In genomic region chr16:14015461-14015860, GRCh38 we compare ENCODE assay signal across 13 cellular contexts. TPM values are rescaled to one million over a fixed set of nuclear protein-coding genes. Genes with fewer than 3 reads are reported as not detected.
DNase-seq lines count a peak whose midpoint lies in the region; ATAC-seq, FAIRE-seq and TF ChIP-seq lines count a peak whose summit lies in the region.
"Had no signal": no experiment of that assay in that cellular context is flagged by ENCODE, and none has a peak within 500 bp of the region (broad histone marks: within the 10 kb centered on the region; RNA-seq: fewer than 3 reads in every experiment).

No MANE protein-coding gene starts in this region.

- H3K36me3 ChIP-seq in ACC112 (ENCODE audit: insufficient read depth, low read length): no peaks in the 10 kb centered on the region
- no peaks in the 10 kb centered on the region for H3K36me3 ChIP-seq in astrocyte (ENCODE audit: insufficient read depth, low read length)
- no peaks in the 10 kb centered on the region for H3K36me3 ChIP-seq in sigmoid colon

- WGBS in right cardiac atrium: 53% methylated on average over 11 of the region's 11 CpGs
- WGBS in sigmoid colon, 2 donors: 63 to 80% methylated on average over 11 of the region's 11 CpGs

- no peak for TF ChIP-seq EP300 in sigmoid colon (IDR thresholded peaks at IDR 0.05)

- peak overlapping the region; percentile 54 for H3K27ac Mint-ChIP-seq in astrocyte (ENCODE audit: unreplicated experiment)
- H3K27ac Mint-ChIP-seq: activated naive CD4-positive, alpha-beta T cell treated with anti-CD3 and anti-CD28 coated beads, Interleukin-2, amount 10 ng/mL, durations not matched to agents 7 days and 5 days had no signal

- no peaks in the 10 kb centered on the region for H3K9me3 ChIP-seq in astrocyte (ENCODE audit: insufficient read depth, low read depth, low read length)
- no peaks in the 10 kb centered on the region for H3K9me3 ChIP-seq in right cardiac atrium (ENCODE audit: control insufficient read depth, low read length)
- no peaks in the 10 kb centered on the region for H3K9me3 ChIP-seq in sigmoid colon

- H3K27me3 Mint-ChIP-seq in astrocyte (ENCODE audit: low read depth, unreplicated experiment): no peaks in the 10 kb centered on the region

- TF ChIP-seq CTCF in astrocyte (IDR thresholded peaks at IDR 0.05; ENCODE audit: insufficient read depth, low read depth, low read length): no peak
- no peak for TF ChIP-seq CTCF in sigmoid colon (IDR thresholded peaks at IDR 0.05)

- intact Hi-C loops in right cardiac atrium (cut with DNase I): loop anchor here in 1 of 4 donors (10.0 kb wide), 1 partner anchor 179 kb away; no protein-coding TSS in a partner anchor
- intact Hi-C loops in sigmoid colon (cut with DNase I): no loop called here

- H3K4me3 ChIP-seq in ACC112 (ENCODE audit: low read depth, low read length) (no peak overlapping the region), astrocyte (ENCODE audit: insufficient read depth, low read depth, low read length) (no peak overlapping the region), right cardiac atrium (ENCODE audit: low read length) (peak overlapping the region; percentile 40), sigmoid colon (peak overlapping the region in 2 of 4 donors; percentile 0 to 7)

- H3K79me2 ChIP-seq in ACC112 (ENCODE audit: control insufficient read depth, insufficient read depth, low read length, unreplicated experiment) (no peaks in the 10 kb centered on the region), astrocyte (ENCODE audit: insufficient read depth, low read length) (no peaks in the 10 kb centered on the region)

- no peak for TF ChIP-seq POLR2A in sigmoid colon (IDR thresholded peaks at IDR 0.05)

- H3K27me3 ChIP-seq in ACC112 (ENCODE audit: insufficient read depth, low read length): no peaks in the 10 kb centered on the region
- H3K27me3 ChIP-seq in astrocyte (ENCODE audit: insufficient read depth, low read length): no peaks in the 10 kb centered on the region
- H3K27me3 ChIP-seq in right cardiac atrium (ENCODE audit: control insufficient read depth, insufficient read depth): no peaks in the 10 kb centered on the region
- no peaks in the 10 kb centered on the region for H3K27me3 ChIP-seq in sigmoid colon

- H3K4me2 ChIP-seq in astrocyte (ENCODE audit: low read length): no peak overlapping the region

- ATAC-seq in right cardiac atrium (no peak), GM18502 (IDR thresholded peaks at IDR 0.05; ENCODE audit: poor library complexity, unreplicated experiment) (no peak), GM21576 (IDR thresholded peaks at IDR 0.05; ENCODE audit: unreplicated experiment) (no peak)
- ATAC-seq: SK-N-SH treated with all-trans-retinoic acid at 6 μM for 48 hours had no signal

- H2AFZ ChIP-seq in ACC112 (ENCODE audit: low read length, unreplicated experiment) (no peak overlapping the region), astrocyte (ENCODE audit: low read depth, low read length) (no peak overlapping the region)

- H3K4me1 ChIP-seq in ACC112 (ENCODE audit: control insufficient read depth, insufficient read depth, low read length, unreplicated experiment) (peaks cover 27% of the 10 kb centered on the region), astrocyte (ENCODE audit: insufficient read depth, low read length) (peaks cover 14% of the 10 kb centered on the region), right cardiac atrium (ENCODE audit: control insufficient read depth, insufficient read depth, low read length) (peaks cover 9% of the 10 kb centered on the region), sigmoid colon (peaks cover 0 to 3% (median 0%) of the 10 kb centered on the region in 4 donors)

- H3K27ac ChIP-seq in ACC112 (ENCODE audit: low read depth, low read length): peak overlapping the region; percentile 2; the same call in 1 of the 2 replicates
- no peak overlapping the region for H3K27ac ChIP-seq in astrocyte (ENCODE audit: low read depth, low read length)
- H3K27ac ChIP-seq in right cardiac atrium (ENCODE audit: low read length): peak overlapping the region; percentile 74
- H3K27ac ChIP-seq in sigmoid colon: peak overlapping the region; percentile 6 to 73 (median 50)

- FAIRE-seq in astrocyte (lab: Jason Lieb, UNC): no peak

- H3K9me3 Mint-ChIP-seq in astrocyte (ENCODE audit: unreplicated experiment): peaks cover 3% of the 10 kb centered on the region
- H3K9me3 Mint-ChIP-seq: activated naive CD4-positive, alpha-beta T cell treated with anti-CD3 and anti-CD28 coated beads, Interleukin-2, amount 10 ng/mL, durations not matched to agents 7 days and 5 days had no signal

- DNase-seq in astrocyte (ENCODE audit: low read depth) (no peak), right cardiac atrium (no peak), sigmoid colon (no peak), MV-4-11 (lab: John Stamatoyannopoulos, UW) (no peak), cortex of kidney (lab: John Stamatoyannopoulos, UW) (no peak)
- DNase-seq: activated naive CD4-positive, alpha-beta T cell treated with anti-CD3 and anti-CD28 coated beads, Interleukin-2, amount 10 ng/mL, durations not matched to agents 7 days and 5 days; cerebellar nuclear complex; naive thymus-derived CD4-positive, alpha-beta T cell; NCI-H2171 treated with DMSO at 0.1 percent for 48 hours had no signal

- H3K36me3 Mint-ChIP-seq in astrocyte (ENCODE audit: low read depth, unreplicated experiment): no peaks in the 10 kb centered on the region
- H3K36me3 Mint-ChIP-seq: activated naive CD4-positive, alpha-beta T cell treated with anti-CD3 and anti-CD28 coated beads, Interleukin-2, amount 10 ng/mL, durations not matched to agents 7 days and 5 days; naive thymus-derived CD4-positive, alpha-beta T cell had no signal

- H4K20me1 ChIP-seq in astrocyte (ENCODE audit: insufficient read depth, low read length): no peaks in the 10 kb centered on the region

- no peak overlapping the region for H3K9ac ChIP-seq in astrocyte (ENCODE audit: low read length)

- H3K4me3 Mint-ChIP-seq in astrocyte (ENCODE audit: unreplicated experiment): no peak overlapping the region
- H3K4me3 Mint-ChIP-seq: activated naive CD4-positive, alpha-beta T cell treated with anti-CD3 and anti-CD28 coated beads, Interleukin-2, amount 10 ng/mL, durations not matched to agents 7 days and 5 days; naive thymus-derived CD4-positive, alpha-beta T cell had no signal

- peaks cover 23% of the 10 kb centered on the region for H3K4me1 Mint-ChIP-seq in astrocyte (ENCODE audit: low read depth, unreplicated experiment)
- H3K4me1 Mint-ChIP-seq: activated naive CD4-positive, alpha-beta T cell treated with anti-CD3 and anti-CD28 coated beads, Interleukin-2, amount 10 ng/mL, durations not matched to agents 7 days and 5 days; naive thymus-derived CD4-positive, alpha-beta T cell had no signal

RNA-seq across cellular contexts. Expression of gene MRTFB, which starts 55.7 kb away (rescaled TPM):
- total RNA-seq in astrocyte (24.5 and 32.5 TPM in 2 replicates), right cardiac atrium (10 to 100 TPM; 41.3 to 61.8 (median 49.1) TPM), sigmoid colon (10 to 100 TPM; 23.2 to 44.6 (median 29.3) TPM)
- polyA plus RNA-seq in right cardiac atrium (12.9 TPM), sigmoid colon (1 to 10 TPM; 4.6 to 9.8 (median 5.4) TPM)
